In the genomic region with DNA sequence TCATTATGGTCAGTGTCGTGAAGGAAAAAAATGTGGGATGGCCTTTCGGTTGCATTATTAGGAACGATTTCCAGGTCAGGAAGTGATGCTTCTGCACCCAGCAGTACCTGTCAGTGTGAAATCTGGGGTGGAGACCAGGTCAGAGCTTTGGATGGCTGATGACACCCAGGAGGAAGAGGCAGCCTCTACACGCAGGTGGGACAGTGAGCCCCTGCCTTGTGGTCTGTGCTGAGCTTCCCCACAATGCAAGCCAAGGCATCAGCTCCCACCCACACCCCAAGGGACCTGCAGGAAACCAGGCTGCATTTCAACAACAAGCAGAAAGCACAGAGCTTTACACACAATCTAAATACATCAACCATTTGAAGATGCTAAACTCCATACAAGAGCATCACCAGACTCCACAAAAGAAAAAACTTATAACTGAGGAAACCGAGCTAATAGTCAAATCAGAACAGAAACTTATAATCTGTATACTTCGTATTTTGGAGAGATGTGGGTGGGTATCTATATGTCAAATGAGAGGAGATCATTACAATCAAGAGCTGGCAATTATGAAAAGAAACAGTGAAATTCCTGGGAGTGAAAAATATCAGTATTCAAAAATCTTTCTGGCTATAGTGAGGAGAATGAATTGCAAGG, we compare ENCODE assay signal across 13 cellular contexts.
A peak's percentile ranks its signal among the peaks of the same experiment; 100 is the strongest.
DNase-seq lines count a peak whose midpoint lies in the region; ATAC-seq lines count a peak whose summit lies in the region.
"Had no signal": no experiment of that assay in that cellular context is flagged by ENCODE, and none has a peak within 500 bp of the region (broad histone marks: within the 10 kb centered on the region; RNA-seq: fewer than 3 reads in every experiment).

No MANE protein-coding gene starts in this region.

- ATAC-seq in GM18517 (IDR thresholded peaks at IDR 0.05; ENCODE audit: unreplicated experiment): peak; percentile 38
- ATAC-seq in GM21447 (IDR thresholded peaks at IDR 0.05; ENCODE audit: unreplicated experiment): peak; percentile 33
- ATAC-seq in HG03565 (IDR thresholded peaks at IDR 0.05; ENCODE audit: unreplicated experiment): peak; percentile 20

- peak overlapping the region in 3 of 7 donors; percentile 5 to 13 (median 9) for H3K4me3 Mint-ChIP-seq in CD8-positive, alpha-beta memory T cell
- H3K4me3 Mint-ChIP-seq: activated naive CD8-positive, alpha-beta T cell had no signal

- H3K27ac ChIP-seq in iPS-20b (ENCODE audit: low read length): no peak overlapping the region
- no peak overlapping the region for H3K27ac ChIP-seq in CD8-positive, alpha-beta memory T cell (ENCODE audit: low read depth, low read length)
- H3K27ac ChIP-seq: C4-2B, hepatocyte had no signal

- H3K36me3 Mint-ChIP-seq in CD8-positive, alpha-beta memory T cell: peaks cover 0 to 8% (median 2%) of the 10 kb centered on the region in 3 donors

- no peaks in the 10 kb centered on the region for H3K9me3 ChIP-seq in iPS-20b (ENCODE audit: insufficient read depth, low read depth, low read length)
- no peaks in the 10 kb centered on the region for H3K9me3 ChIP-seq in CD8-positive, alpha-beta memory T cell (ENCODE audit: low read length)

- H3K27ac Mint-ChIP-seq in CD8-positive, alpha-beta memory T cell: peak overlapping the region in 4 of 8 donors; percentile 6 to 61 (median 48)
- H3K27ac Mint-ChIP-seq: activated naive CD8-positive, alpha-beta T cell had no signal

- DNase-seq in CD8-positive, alpha-beta memory T cell: no peak
- DNase-seq in DMS114 treated with DMSO at 0.1 percent for 48 hours (lab: John Stamatoyannopoulos, UW; ENCODE audit: unreplicated experiment) (no peak), HuH-7.5 (ENCODE audit: low spot score) (no peak)
- DNase-seq: effector CD4-positive, alpha-beta T cell; NCI-H187 treated with DMSO at 0.1 percent for 48 hours; NCI-H510A had no signal

- H3K4me1 Mint-ChIP-seq in CD8-positive, alpha-beta memory T cell: peaks cover 25 to 41% (median 40%) of the 10 kb centered on the region in 3 donors

- H3K9me3 Mint-ChIP-seq in CD8-positive, alpha-beta memory T cell: no peaks in the 10 kb centered on the region

- H3K4me3 ChIP-seq in iPS-20b (ENCODE audit: low read length): peak overlapping the region; percentile 52
- H3K4me3 ChIP-seq in CD8-positive, alpha-beta memory T cell (ENCODE audit: low read length): no peak overlapping the region
- H3K4me3 ChIP-seq: hepatocyte had no signal

- peak overlapping the region; percentile 36; the same call in 1 of the 2 replicates for H3K9ac ChIP-seq in iPS-20b (ENCODE audit: low read depth, low read length)

- POLR2A ChIA-PET in CD8-positive, alpha-beta memory T cell (lab: Charles Lee): no interaction called here

- CTCF ChIA-PET in CD8-positive, alpha-beta memory T cell (lab: Charles Lee): no interaction called here

- peaks cover 0 to 2% of the 10 kb centered on the region in 2 donors for H3K27me3 Mint-ChIP-seq in CD8-positive, alpha-beta memory T cell
- H3K27me3 Mint-ChIP-seq: activated naive CD8-positive, alpha-beta T cell had no signal

- no peaks in the 10 kb centered on the region for H3K36me3 ChIP-seq in iPS-20b (ENCODE audit: insufficient read depth, low read depth, low read length)
- H3K36me3 ChIP-seq in CD8-positive, alpha-beta memory T cell (ENCODE audit: insufficient read depth, low read length): no peaks in the 10 kb centered on the region

- H3K27me3 ChIP-seq in iPS-20b (ENCODE audit: insufficient read depth, low read length): peaks cover 12% of the 10 kb centered on the region; the same call in 1 of the 2 replicates
- no peaks in the 10 kb centered on the region for H3K27me3 ChIP-seq in CD8-positive, alpha-beta memory T cell (ENCODE audit: insufficient read depth, low read length, poor library complexity, severe bottlenecking)
- H3K27me3 ChIP-seq: hepatocyte had no signal

- peaks cover 26% of the 10 kb centered on the region for H3K4me1 ChIP-seq in iPS-20b (ENCODE audit: insufficient read depth, low read length)
- H3K4me1 ChIP-seq in CD8-positive, alpha-beta memory T cell (ENCODE audit: insufficient read depth, low read length): no peaks in the 10 kb centered on the region
